In the genomic region with DNA sequence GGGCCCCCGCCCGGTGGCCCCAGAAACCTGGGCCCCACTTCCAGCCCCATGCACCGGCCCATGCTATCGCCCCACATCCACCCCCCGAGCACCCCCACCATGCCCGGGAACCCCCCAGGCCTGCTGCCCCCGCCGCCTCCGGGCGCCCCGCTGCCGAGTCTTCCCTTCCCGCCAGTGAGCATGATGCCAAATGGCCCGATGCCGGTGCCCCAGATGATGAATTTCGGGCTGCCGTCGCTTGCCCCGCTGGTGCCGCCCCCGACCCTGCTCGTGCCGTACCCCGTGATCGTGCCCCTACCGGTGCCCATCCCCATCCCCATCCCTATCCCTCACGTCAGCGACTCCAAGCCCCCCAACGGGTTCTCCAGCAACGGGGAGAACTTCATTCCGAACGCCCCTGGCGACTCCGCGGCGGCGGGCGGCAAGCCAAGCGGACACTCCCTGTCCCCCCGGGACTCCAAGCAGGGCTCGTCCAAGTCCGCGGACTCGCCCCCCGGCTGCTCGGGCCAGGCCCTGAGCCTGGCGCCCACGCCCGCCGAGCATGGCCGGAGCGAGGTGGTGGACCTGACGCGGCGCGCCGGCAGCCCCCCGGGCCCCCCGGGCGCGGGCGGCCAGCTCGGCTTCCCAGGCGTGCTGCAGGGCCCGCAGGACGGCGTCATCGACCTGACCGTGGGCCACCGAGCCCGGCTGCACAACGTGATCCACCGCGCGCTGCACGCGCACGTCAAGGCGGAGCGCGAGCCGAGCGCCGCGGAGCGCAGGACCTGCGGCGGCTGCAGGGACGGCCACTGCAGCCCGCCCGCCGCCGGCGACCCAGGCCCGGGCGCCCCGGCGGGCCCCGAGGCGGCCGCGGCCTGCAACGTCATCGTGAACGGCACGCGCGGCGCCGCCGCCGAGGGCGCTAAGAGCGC, we compare ENCODE assay signal across 11 cellular contexts.
DNase-seq lines count a peak whose midpoint lies in the region; ATAC-seq, FAIRE-seq and TF ChIP-seq lines count a peak whose summit lies in the region.
"Had no signal": no experiment of that assay in that cellular context is flagged by ENCODE, and none has a peak within 500 bp of the region (broad histone marks: within the 10 kb centered on the region; RNA-seq: fewer than 3 reads in every experiment).

No MANE protein-coding gene starts in this region.

- TF ChIP-seq POLR2A in GM12878 (IDR thresholded peaks at IDR 0.05; ENCODE audit: low read depth, low read length), result no peak
- TF ChIP-seq POLR2A in testis (IDR thresholded peaks at IDR 0.05), result no peak

- H3K9me3 ChIP-seq in GM12878 (replicated peaks; ENCODE audit: control insufficient read depth, insufficient read depth, low read length) (no peaks in the 10 kb centered on the region), testis (no peaks in the 10 kb centered on the region)
- H3K9me3 ChIP-seq: A549, right lobe of liver had no signal

- no peaks in the 10 kb centered on the region for H4K20me1 ChIP-seq in GM12878 (ENCODE audit: control insufficient read depth, insufficient read depth)

- H3K9me3 Mint-ChIP-seq in activated CD4-positive, alpha-beta T cell treated with anti-CD3 and anti-CD28 coated beads, Interleukin-2, amount 10 ng/mL, durations not matched to agents 7 days and 5 days, result no peaks in the 10 kb centered on the region
- H3K9me3 Mint-ChIP-seq in immature natural killer cell, result peaks cover 0 to 2% (median 0%) of the 10 kb centered on the region in 6 donors

- no peaks in the 10 kb centered on the region; the same call in 1 of the 2 replicates for H3K4me1 ChIP-seq in GM12878 (ENCODE audit: control insufficient read depth, insufficient read depth, low read length)
- no peaks in the 10 kb centered on the region for H3K4me1 ChIP-seq in testis
- H3K4me1 ChIP-seq: A549, right lobe of liver had no signal

- RAD21 ChIA-PET in GM12878 (lab: Charles Lee; ENCODE audit: unreplicated experiment), result no interaction called here

- in situ Hi-C loops in GM12878 (cut with MboI), result no loop called here

- peaks cover 72% of the 10 kb centered on the region for H3K27me3 Mint-ChIP-seq in activated CD4-positive, alpha-beta T cell treated with anti-CD3 and anti-CD28 coated beads, Interleukin-2, amount 10 ng/mL, durations not matched to agents 7 days and 5 days
- H3K27me3 Mint-ChIP-seq in immature natural killer cell (ENCODE audit: low read depth in 3 of 3), result peaks cover 6 to 35% (median 7%) of the 10 kb centered on the region in 3 donors

- H3K27ac Mint-ChIP-seq in activated CD4-positive, alpha-beta T cell treated with anti-CD3 and anti-CD28 coated beads, Interleukin-2, amount 10 ng/mL, durations not matched to agents 7 days and 5 days, result no peak overlapping the region
- H3K27ac Mint-ChIP-seq in immature natural killer cell, result no peak overlapping the region

- H3K27me3 ChIP-seq in GM12878 (replicated peaks in 1 of 2; ENCODE audit: control insufficient read depth in 2 of 2, insufficient read depth in 2 of 2, low read length in 1 of 2) (peaks cover 2 to 10% of the 10 kb centered on the region in 2 experiments), testis (no peaks in the 10 kb centered on the region)
- H3K27me3 ChIP-seq: right lobe of liver had no signal

- H3K27ac ChIP-seq in GM12878 (ENCODE audit: control insufficient read depth, insufficient read depth) (no peak overlapping the region), testis (no peak overlapping the region)
- H3K27ac ChIP-seq: A549, right lobe of liver had no signal

- WGBS in GM12878 (ENCODE audit: insufficient coverage, insufficient replicate concordance, low lambda C conversion rate, missing lambda C conversion rate), result 61% methylated on average over 25 of the region's 114 CpGs
- WGBS in testis, 2 donors, result 49 to 55% methylated on average over 29 to 70 of the region's 114 CpGs

- peak overlapping the region; percentile 57 for H3K4me3 Mint-ChIP-seq in activated CD4-positive, alpha-beta T cell treated with anti-CD3 and anti-CD28 coated beads, Interleukin-2, amount 10 ng/mL, durations not matched to agents 7 days and 5 days
- peak overlapping the region in 4 of 5 donors; percentile 15 to 48 (median 35) for H3K4me3 Mint-ChIP-seq in immature natural killer cell

- no peak for DNase-seq in activated CD4-positive, alpha-beta T cell treated with anti-CD3 and anti-CD28 coated beads, Interleukin-2, amount 10 ng/mL, durations not matched to agents 7 days and 5 days
- DNase-seq in activated CD4-positive, alpha-beta T cell treated with anti-CD3 and anti-CD28 coated beads for 4 hours, result no peak
- no peak for DNase-seq in GM12878 (ENCODE audit: low read depth, low spot score)
- no peak for DNase-seq in immature natural killer cell
- no peak for DNase-seq in testis
- no peak for DNase-seq in dedifferentiated amniotic fluid mesenchymal stem cell (ENCODE audit: extremely low spot score)
- DNase-seq in EL, result no peak
- DNase-seq: right lobe of liver; stimulated activated naive CD4-positive, alpha-beta T cell treated with Interleukin-2 at 50 U/mL for 16 hours had no signal

- H3K36me3 ChIP-seq in GM12878 (ENCODE audit: control insufficient read depth in 2 of 2, insufficient read depth in 2 of 2, low read length in 1 of 2) (no peaks in the 10 kb centered on the region), testis (ENCODE audit: low read depth, missing control alignments) (no peaks in the 10 kb centered on the region)
- H3K36me3 ChIP-seq: right lobe of liver had no signal

- no TSS peak for BruUV-seq in GM12878 (replicated peaks; lab: Mats Ljungman, UMichigan)

- TF ChIP-seq CTCF in GM12878 (IDR thresholded peaks at IDR 0.05 in 2 of 3, conservative IDR thresholded peaks at IDR 0.05 in 1 of 3; ENCODE audit: control insufficient read depth in 2 of 3, extremely low read depth in 1 of 3, insufficient read depth in 1 of 3, low read depth in 3 of 3, low read length in 3 of 3) (no peak), testis (IDR thresholded peaks at IDR 0.05) (no peak)

- no peaks in the 10 kb centered on the region for H3K36me3 Mint-ChIP-seq in activated CD4-positive, alpha-beta T cell treated with anti-CD3 and anti-CD28 coated beads, Interleukin-2, amount 10 ng/mL, durations not matched to agents 7 days and 5 days (ENCODE audit: low read depth)
- peaks cover 0 to 6% (median 0%) of the 10 kb centered on the region in 3 donors for H3K36me3 Mint-ChIP-seq in immature natural killer cell

- intact Hi-C loops in GM12878 (cut with micrococcal nuclease; ENCODE audit: unreplicated experiment) (no loop called here), testis (cut with DNase I; ENCODE audit: low total_unique reads) (no loop called here)

- no peak for TF ChIP-seq EP300 in GM12878 (IDR thresholded peaks at IDR 0.05; ENCODE audit: borderline replicate concordance in 1 of 2, control insufficient read depth in 1 of 2, low read depth in 2 of 2, low read length in 2 of 2)

- peak overlapping the region; percentile 60 for H3K4me2 ChIP-seq in GM12878 (ENCODE audit: control insufficient read depth, insufficient read depth)
- H3K4me2 ChIP-seq: A549 had no signal

- H3K4me1 Mint-ChIP-seq in activated CD4-positive, alpha-beta T cell treated with anti-CD3 and anti-CD28 coated beads, Interleukin-2, amount 10 ng/mL, durations not matched to agents 7 days and 5 days, result peaks cover 10% of the 10 kb centered on the region
- H3K4me1 Mint-ChIP-seq in immature natural killer cell, result peaks cover 6 to 11% of the 10 kb centered on the region in 2 donors

- H3K9ac ChIP-seq in GM12878 (ENCODE audit: control insufficient read depth, insufficient read depth, low read length), result no peak overlapping the region

- CTCF ChIA-PET in activated CD4-positive, alpha-beta T cell treated with anti-CD3 and anti-CD28 coated beads, Interleukin-2, amount 10 ng/mL, durations not matched to agents 7 days and 5 days (lab: Charles Lee), result interaction anchor here (1.4 kb wide), 1 partner anchor 10 kb away, joined by 3 read pairs; no protein-coding TSS in a partner anchor
- CTCF ChIA-PET in GM12878 (lab: Yijun Ruan, JAX), result no interaction called here

- POLR2A ChIA-PET in activated CD4-positive, alpha-beta T cell treated with anti-CD3 and anti-CD28 coated beads, Interleukin-2, amount 10 ng/mL, durations not matched to agents 7 days and 5 days (lab: Charles Lee), result no interaction called here
- POLR2A ChIA-PET in GM12878 (lab: Charles Lee), result no interaction called here

- no peak overlapping the region for H2AFZ ChIP-seq in GM12878 (ENCODE audit: control insufficient read depth, low read depth, low read length)

- SMC1A ChIA-PET in GM12878 (lab: Charles Lee; ENCODE audit: uncharacterized antibody, unreplicated experiment), result no interaction called here

- H3K4me3 ChIP-seq in GM12878 (no peak overlapping the region), testis (peak overlapping the region; percentile 18 to 26)
- H3K4me3 ChIP-seq: A549 had no signal

- no peak for TF ChIP-seq RAD21 in GM12878 (IDR thresholded peaks at IDR 0.05; ENCODE audit: insufficient read depth, low read depth, low read length)

- FAIRE-seq in GM12878 (lab: Jason Lieb, UNC), result no peak
- FAIRE-seq: A549 had no signal

- ATAC-seq in GM12878 (no peak), HG02840 (IDR thresholded peaks at IDR 0.05; ENCODE audit: low FRiP score, unreplicated experiment) (no peak)
- ATAC-seq: A549 had no signal

- no peaks in the 10 kb centered on the region for H3K79me2 ChIP-seq in GM12878 (ENCODE audit: control insufficient read depth, insufficient read depth, low read length)

TF ChIP-seq in GM12878, 131 proteins besides CTCF, POLR2A, EP300 and RAD21:
- TF ChIP-seq SRF (IDR thresholded peaks at IDR 0.05; ENCODE audit: low read depth in 2 of 2, low read length in 2 of 2), result no peak
- no peak for TF ChIP-seq RB1 (IDR thresholded peaks at IDR 0.05; ENCODE audit: borderline replicate concordance)
- peak; percentile 37 for TF ChIP-seq SUZ12 (IDR thresholded peaks at IDR 0.05; ENCODE audit: unreplicated experiment)
